34 cellular contexts compared by ENCODE assay signal in the genomic region with DNA sequence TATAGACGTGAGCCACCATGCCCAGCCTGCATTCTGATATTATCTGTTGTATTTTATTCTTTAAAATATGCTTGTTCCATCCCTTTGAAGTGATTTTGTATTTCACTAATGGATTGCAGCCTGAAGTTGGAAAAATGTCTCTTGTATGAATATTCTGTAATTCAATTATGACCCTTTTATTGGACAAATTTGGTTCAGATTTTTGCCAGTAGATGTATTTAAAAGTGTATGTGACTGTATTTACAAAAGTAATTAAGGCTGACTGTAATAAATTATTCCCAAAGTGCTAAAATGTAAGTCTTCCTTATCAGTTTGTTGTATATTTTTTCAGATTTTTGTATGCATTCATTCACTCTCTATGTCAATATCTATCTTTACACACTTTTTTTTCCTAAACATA.
"Had no signal": no experiment of that assay in that cellular context is flagged by ENCODE, and none has a peak within 500 bp of the region (broad histone marks: within the 10 kb centered on the region; RNA-seq: fewer than 3 reads in every experiment).

No MANE protein-coding gene starts in this region.

- H3K9me3 ChIP-seq: MG63 had no signal

- H3K27ac ChIP-seq: KMS-11 had no signal

- H3K9ac ChIP-seq: KMS-11 had no signal

- H3K4me3 ChIP-seq: MG63 had no signal

- DNase-seq: Karpas-422, Kasumi-1, MG63, MM.1S, MV-4-11, NCI-H1048, NCI-H1092, NCI-H1092 treated with DMSO at 0.1 percent for 48 hours, NCI-H1105, NCI-H1105 treated with DMSO at 0.1 percent for 48 hours, NCI-H1417, NCI-H1417 treated with DMSO at 0.1 percent for 48 hours, NCI-H1436, NCI-H1436 treated with DMSO at 0.1 percent for 48 hours, NCI-H146, NCI-H1694, NCI-H1694 treated with DMSO at 0.1 percent for 48 hours, NCI-H187, NCI-H187 treated with DMSO at 0.1 percent for 48 hours, NCI-H1930, NCI-H2029, NCI-H2029 treated with DMSO at 0.1 percent for 48 hours, NCI-H2081, NCI-H2081 treated with DMSO at 0.1 percent for 48 hours, NCI-H2107, NCI-H2171, NCI-H2171 treated with DMSO at 0.1 percent for 48 hours, NCI-H2227 treated with DMSO at 0.1 percent for 48 hours, NCI-H226, NCI-H345, NCI-H446, NCI-H446 treated with DMSO at 0.1 percent for 48 hours, NCI-H510A had no signal

- H3K4me2 ChIP-seq: KMS-11 had no signal

- H3K27me3 ChIP-seq: MG63 had no signal

- H3K36me3 ChIP-seq: MG63 had no signal
